8 cellular contexts compared by ENCODE assay signal in genomic region chr22:46537221-46537945, GRCh38. TPM values are rescaled to one million over a fixed set of nuclear protein-coding genes. Genes with fewer than 3 reads are reported as not detected.
DNase-seq lines count a peak whose midpoint lies in the region; ATAC-seq and TF ChIP-seq lines count a peak whose summit lies in the region.

Gene CELSR1 (minus strand): TSS chr22:46537620. CDS start chr22:46537170, 450 bp downstream.

- H3K27ac ChIP-seq in stomach: peak within 1 kb of the TSS; percentile 52 to 80 (median 77)

- intact Hi-C loops in stomach (cut with DNase I; ENCODE audit: low total_unique reads): loop anchor here (5.0 kb wide), 1 partner anchor 165 kb away; no protein-coding TSS in a partner anchor

- no peak for TF ChIP-seq EP300 in stomach (IDR thresholded peaks at IDR 0.05)

- peaks cover 0 to 72% (median 22%) of the 10 kb centered on the region in 3 donors for H3K27me3 ChIP-seq in stomach

- H3K36me3 ChIP-seq in stomach: no peaks in the 10 kb centered on the region

- no peak for TF ChIP-seq CTCF in stomach (IDR thresholded peaks at IDR 0.05)

- no peaks in the 10 kb centered on the region for H3K9me3 ChIP-seq in stomach

- H3K4me3 Mint-ChIP-seq in immature natural killer cell: peak within 1 kb of the TSS; percentile 59 to 68 (median 64)

- H3K4me3 ChIP-seq in stomach: peak within 1 kb of the TSS; percentile 46 to 70 (median 58)

- peaks cover 25 to 63% (median 38%) of the 10 kb centered on the region in 4 donors for H3K4me1 ChIP-seq in stomach

- no peak for TF ChIP-seq POLR2A in stomach (IDR thresholded peaks at IDR 0.05)

- H3K4me1 Mint-ChIP-seq in immature natural killer cell: peaks cover 9 to 19% of the 10 kb centered on the region in 2 donors

- H3K27ac Mint-ChIP-seq in immature natural killer cell: no peak within 1 kb of the TSS

- H3K36me3 Mint-ChIP-seq in immature natural killer cell: no peaks in the 10 kb centered on the region

- DNase-seq in DMS53 (lab: John Stamatoyannopoulos, UW) (peak; percentile 82), LoVo (ENCODE audit: low spot score) (peak; percentile 66), astrocyte of the hippocampus (ENCODE audit: low read depth, low spot score) (peak; percentile 85), immature natural killer cell (peak in 2 of 3 donors; percentile 7 to 15), stomach (peak; percentile 73), SHP77 (lab: John Stamatoyannopoulos, UW) (no peak)

- no peaks in the 10 kb centered on the region for H3K9me3 Mint-ChIP-seq in immature natural killer cell

- ATAC-seq in HG02870 (IDR thresholded peaks at IDR 0.05; ENCODE audit: unreplicated experiment) (no peak), HG03460 (IDR thresholded peaks at IDR 0.05; ENCODE audit: unreplicated experiment) (no peak)

- whole genome bisulfite sequencing in stomach, 5 donors: 0 to 1% (median 0%) methylated on average over 16 to 102 of the region's 102 CpGs; no CpG with 5 or more reads in 1 of the 5 donors

- H3K27me3 Mint-ChIP-seq in immature natural killer cell (ENCODE audit: low read depth in 3 of 3): peaks cover 6 to 12% (median 9%) of the 10 kb centered on the region in 3 donors

RNA-seq across cellular contexts. Expression of gene CELSR1, which starts in this region (rescaled TPM):
- 1 to 10 TPM in 2 of 3 donors, under 1 TPM in 1; 0.24 to 1.6 (median 1.2) TPM for polyA plus RNA-seq in immature natural killer cell
- 10 to 100 TPM in 4 of 5 donors, under 1 TPM in 1; 0.29 to 78.2 (median 29.8) TPM for total RNA-seq in stomach
- polyA plus RNA-seq in stomach: 10 to 100 TPM in 1 of 3 donors, 1 to 10 TPM in 2; 1.8 to 15.7 (median 4.6) TPM

Comparison
In these comparisons a context has a peak if more than half of its experiments do, and no peak if none do; other contexts are left out.
1. DNase-seq: peak in DMS53 (single experiment), LoVo (single experiment), astrocyte of the hippocampus (single experiment), immature natural killer cell (2 of 3) and stomach (single experiment); none in SHP77 (0 of 2).